In the genomic region with DNA sequence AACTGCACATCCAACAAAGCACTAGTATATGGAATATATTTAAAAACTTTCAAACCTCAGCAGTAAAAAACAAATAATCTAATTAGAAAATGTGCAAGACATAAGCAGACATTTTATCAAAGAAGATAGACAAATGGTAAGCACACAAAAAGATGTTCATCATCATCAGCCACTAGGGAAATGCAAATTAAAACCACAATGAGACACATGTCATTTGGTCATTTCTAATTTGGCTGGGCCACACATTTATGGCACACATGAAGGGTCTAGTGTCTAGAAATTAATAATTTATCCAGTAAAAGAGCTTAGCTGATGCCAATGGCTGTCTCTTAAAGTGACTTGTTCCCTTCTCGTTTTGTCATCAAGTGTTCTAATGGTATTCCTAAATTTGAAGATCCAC, we compare ENCODE assay signal across 32 cellular contexts.
"Had no signal": no experiment of that assay in that cellular context is flagged by ENCODE, and none has a peak within 500 bp of the region (broad histone marks: within the 10 kb centered on the region; RNA-seq: fewer than 3 reads in every experiment).

No MANE protein-coding gene starts in this region.

- H3K4me3 Mint-ChIP-seq: activated CD4-positive, alpha-beta memory T cell treated with anti-CD3 and anti-CD28 coated beads for 36 hours; activated CD4-positive, alpha-beta T cell treated with anti-CD3 and anti-CD28 coated beads, Interleukin-2, amount 10 ng/mL, durations not matched to agents 24 days and 14 days; activated naive CD4-positive, alpha-beta T cell treated with anti-CD3 and anti-CD28 coated beads for 36 hours; activated naive CD8-positive, alpha-beta T cell treated with anti-CD3 and anti-CD28 coated beads for 36 hours; activated T-helper 1 cell treated with anti-CD3 and anti-CD28 coated beads, Interleukin-12 subunit alpha, Interleukin-12 subunit beta, Interleukin-2, Interleukin-4 antibody, amounts not matched to agents 30 ng/mL and 10 ng/mL and 1 ng/mL, durations not matched to agents 14 hours and 24 hours and 36 hours; brain; effector memory CD8-positive, alpha-beta T cell; nephron; type B pancreatic cell had no signal

- H3K27me3 Mint-ChIP-seq: activated CD4-positive, alpha-beta memory T cell treated with anti-CD3 and anti-CD28 coated beads for 36 hours; activated CD4-positive, alpha-beta T cell treated with anti-CD3 and anti-CD28 coated beads, Interleukin-2, amount 10 ng/mL, durations not matched to agents 24 days and 14 days; activated naive CD8-positive, alpha-beta T cell treated with anti-CD3 and anti-CD28 coated beads for 36 hours; effector memory CD8-positive, alpha-beta T cell; progenitor cell of endocrine pancreas; type B pancreatic cell had no signal

- H3K27ac Mint-ChIP-seq: activated CD4-positive, alpha-beta memory T cell treated with anti-CD3 and anti-CD28 coated beads for 36 hours; activated CD4-positive, alpha-beta T cell treated with anti-CD3 and anti-CD28 coated beads, Interleukin-2, amount 10 ng/mL, durations not matched to agents 24 days and 14 days; activated naive CD4-positive, alpha-beta T cell treated with anti-CD3 and anti-CD28 coated beads for 36 hours; activated naive CD8-positive, alpha-beta T cell treated with anti-CD3 and anti-CD28 coated beads for 36 hours; activated T-helper 1 cell treated with anti-CD3 and anti-CD28 coated beads, Interleukin-12 subunit alpha, Interleukin-12 subunit beta, Interleukin-2, Interleukin-4 antibody, amounts not matched to agents 30 ng/mL and 10 ng/mL and 1 ng/mL, durations not matched to agents 14 hours and 24 hours and 36 hours; brain; effector memory CD8-positive, alpha-beta T cell; nephron; progenitor cell of endocrine pancreas; type B pancreatic cell had no signal

- H3K4me3 ChIP-seq: adrenal gland, ascending aorta, cardiac muscle cell, coronary artery, gastrocnemius medialis, left lung, lower lobe of right lung, right lobe of liver, thoracic aorta, vagina had no signal

- ATAC-seq: effector memory CD8-positive, alpha-beta T cell; gastrocnemius medialis; left lung; lower lobe of right lung; stimulated activated naive CD8-positive, alpha-beta T cell treated with anti-CD3 and anti-CD28 coated beads, Interleukin-15, Interleukin-2, amounts not matched to agents 100 U/mL and 50 U/mL, for 24 hours had no signal

- H3K36me3 ChIP-seq: adrenal gland, ascending aorta, cardiac muscle cell, gastrocnemius medialis, lower lobe of right lung, neutrophil, right lobe of liver, thoracic aorta, vagina, WERI-Rb-1 had no signal

- H3K9me3 ChIP-seq: adrenal gland, ascending aorta, gastrocnemius medialis, left lung, lower lobe of right lung, neutrophil, right lobe of liver, thoracic aorta, vagina had no signal

- DNase-seq: activated CD4-positive, alpha-beta memory T cell treated with anti-CD3 and anti-CD28 coated beads for 36 hours; activated CD4-positive, alpha-beta T cell treated with anti-CD3 and anti-CD28 coated beads, Interleukin-2, amount 10 ng/mL, durations not matched to agents 24 days and 14 days; activated CD4-positive, CD25-positive, alpha-beta regulatory T cell treated with anti-CD3 and anti-CD28 coated beads, Interleukin-2, amount 50 U/mL, for 72 hours; activated CD8-positive, alpha-beta memory T cell treated with anti-CD3 and anti-CD28 coated beads, Interleukin-2, amount 50 U/mL, for 4 hours; activated effector memory CD4-positive, alpha-beta T cell treated with anti-CD3 and anti-CD28 coated beads, Interleukin-2, amount 50 U/mL, for 16 hours; activated naive CD4-positive, alpha-beta T cell treated with anti-CD3 and anti-CD28 coated beads for 36 hours; activated naive CD8-positive, alpha-beta T cell treated with anti-CD3 and anti-CD28 coated beads for 36 hours; activated T-cell treated with anti-CD3 and anti-CD28 coated beads, Interleukin-2, amount 50 U/mL, for 1 hour; adrenal gland; effector memory CD8-positive, alpha-beta T cell; erythroblast; gastrocnemius medialis; glutamatergic neuron; left lung; lower lobe of right lung; mesendoderm; right lobe of liver; stimulated activated CD4-positive, alpha-beta T cell treated with anti-CD3 and anti-CD28 coated beads, Interleukin-2, amount 100 ng/mL, for 48 hours; stimulated activated naive CD8-positive, alpha-beta T cell treated with anti-CD3 and anti-CD28 coated beads, Interleukin-15, Interleukin-2, amounts not matched to agents 100 U/mL and 50 U/mL, for 24 hours; T1000; WERI-Rb-1 had no signal

- H3K4me1 ChIP-seq: adrenal gland, ascending aorta, gastrocnemius medialis, right lobe of liver, vagina had no signal

- H3K9me3 Mint-ChIP-seq: activated CD4-positive, alpha-beta memory T cell treated with anti-CD3 and anti-CD28 coated beads for 36 hours; activated CD4-positive, alpha-beta T cell treated with anti-CD3 and anti-CD28 coated beads, Interleukin-2, amount 10 ng/mL, durations not matched to agents 24 days and 14 days; activated naive CD4-positive, alpha-beta T cell treated with anti-CD3 and anti-CD28 coated beads for 36 hours; activated naive CD8-positive, alpha-beta T cell treated with anti-CD3 and anti-CD28 coated beads for 36 hours; activated T-helper 1 cell treated with anti-CD3 and anti-CD28 coated beads, Interleukin-12 subunit alpha, Interleukin-12 subunit beta, Interleukin-2, Interleukin-4 antibody, amounts not matched to agents 30 ng/mL and 10 ng/mL and 1 ng/mL, durations not matched to agents 14 hours and 24 hours and 36 hours; effector memory CD8-positive, alpha-beta T cell; type B pancreatic cell had no signal
